8 cellular contexts compared by ENCODE assay signal in the genomic region with DNA sequence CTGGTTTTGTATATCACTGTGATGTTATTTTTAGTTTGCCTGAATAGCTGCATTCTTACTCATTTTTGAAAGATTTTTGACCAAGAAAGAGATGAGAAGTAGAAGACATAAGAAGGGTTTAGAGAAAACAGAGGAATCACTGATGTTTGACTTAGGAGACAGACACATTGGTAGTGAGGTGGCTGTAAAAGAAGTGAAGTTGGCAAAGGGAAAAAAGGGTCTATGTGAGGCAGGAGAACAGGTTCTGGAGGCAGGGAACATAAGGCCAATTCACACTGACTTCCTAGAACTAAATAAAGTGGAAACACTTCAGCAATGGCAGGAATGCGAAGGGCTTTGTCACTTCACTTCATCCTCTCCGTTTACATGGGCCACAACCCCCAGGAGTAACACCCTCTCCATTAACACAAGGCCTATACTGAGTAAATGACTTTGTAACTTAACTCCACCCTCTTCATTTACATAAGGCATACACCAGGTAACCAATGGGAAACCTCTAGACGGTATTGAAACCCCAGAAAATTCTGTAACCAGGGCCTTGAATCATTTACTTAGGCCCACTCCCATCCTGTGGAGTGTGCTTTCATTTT. TPM values are rescaled to one million over a fixed set of nuclear protein-coding genes. Genes with fewer than 3 reads are reported as not detected.
DNase-seq lines count a peak whose midpoint lies in the region; ATAC-seq and TF ChIP-seq lines count a peak whose summit lies in the region.

No MANE protein-coding gene starts in this region.

- peak overlapping the region; percentile 78 for H3K27ac ChIP-seq in HUES48 (ENCODE audit: low read depth, low read length)
- H3K27ac ChIP-seq in muscle layer of colon (ENCODE audit: low read depth, low read length) = peak overlapping the region; percentile 81
- no peak overlapping the region for H3K27ac ChIP-seq in right lobe of liver

- TF ChIP-seq CTCF in right lobe of liver (IDR thresholded peaks at IDR 0.05) = no peak

- H3K4me3 ChIP-seq in HUES48 (ENCODE audit: low read depth, low read length) (no peak overlapping the region), muscle layer of colon (ENCODE audit: low read depth in 1 of 2, low read length in 2 of 2) (no peak overlapping the region), right lobe of liver (no peak overlapping the region)

- H3K4me1 ChIP-seq in HUES48 (ENCODE audit: control insufficient read depth, insufficient read depth, low read length) (peaks cover 42% of the 10 kb centered on the region), muscle layer of colon (ENCODE audit: insufficient read depth, low read length) (peaks cover 64% of the 10 kb centered on the region), right lobe of liver (no peaks in the 10 kb centered on the region)

- ATAC-seq in GM18861 (IDR thresholded peaks at IDR 0.05; ENCODE audit: unreplicated experiment) (peak; percentile 48), GM21825 (IDR thresholded peaks at IDR 0.05; ENCODE audit: unreplicated experiment) (peak; percentile 77), right lobe of liver (no peak)

- H3K27me3 ChIP-seq in HUES48 (ENCODE audit: control insufficient read depth, insufficient read depth, low read length) (no peaks in the 10 kb centered on the region), muscle layer of colon (ENCODE audit: control insufficient read depth in 1 of 2, insufficient read depth in 2 of 2, low read length in 2 of 2) (no peaks in the 10 kb centered on the region), right lobe of liver (no peaks in the 10 kb centered on the region)

- intact Hi-C loops in posterior vena cava (cut with DNase I) = no loop called here
- intact Hi-C loops in right lobe of liver (cut with DNase I) = no loop called here

- no peak for DNase-seq in NCI-H2107 treated with DMSO at 0.1 percent for 48 hours (lab: John Stamatoyannopoulos, UW; ENCODE audit: unreplicated experiment)
- DNase-seq in posterior vena cava (ENCODE audit: low spot score) = no peak
- DNase-seq in stimulated activated CD4-positive, alpha-beta T cell treated with anti-CD3 and anti-CD28 coated beads, Interleukin-12 subunit alpha, Interleukin-12 subunit beta, amount 100 ng/mL, for 4 hours = no peak
- no peak for DNase-seq in right lobe of liver

- TF ChIP-seq POLR2A in right lobe of liver (IDR thresholded peaks at IDR 0.05) = no peak

- H3K9me3 ChIP-seq in HUES48 (ENCODE audit: control insufficient read depth, insufficient read depth, low read length) (0 out of 2 replicates have a peak, but pooled peaks cover 4% of the 10 kb centered on the region), muscle layer of colon (ENCODE audit: low read length) (no peaks in the 10 kb centered on the region), right lobe of liver (no peaks in the 10 kb centered on the region)

- H3K36me3 ChIP-seq in HUES48 (ENCODE audit: control insufficient read depth, insufficient read depth, low read length) (peaks cover 85% of the 10 kb centered on the region), muscle layer of colon (ENCODE audit: insufficient read depth, low read length) (peaks cover under 1% of the 10 kb centered on the region), right lobe of liver (peaks cover 0 to 2% (median 0%) of the 10 kb centered on the region in 4 donors)

- 82% methylated on average over 3 of the region's 3 CpGs for WGBS in right lobe of liver (ENCODE audit: insufficient coverage, low coverage, low lambda C conversion rate, missing lambda C conversion rate)

- peak overlapping the region; percentile 46 for H3K9ac ChIP-seq in HUES48 (ENCODE audit: low read depth, low read length)
- no peak overlapping the region for H3K9ac ChIP-seq in muscle layer of colon (ENCODE audit: low read length)

RNA-seq across cellular contexts. Expression of a gene that starts 36.6 kb away (rescaled TPM):
- total RNA-seq in posterior vena cava = 100 to 1,000 TPM in 1 of 2 donors, 10 to 100 TPM in 1; 80.1 to 105 TPM
- total RNA-seq in right lobe of liver = 10 to 100 TPM; 20.1 to 68.0 (median 42.8) TPM

Comparison
In these comparisons a context has a peak if more than half of its experiments do, and no peak if none do; other contexts are left out.
1. ATAC-seq: peak in GM18861 (single experiment) and GM21825 (single experiment); none in right lobe of liver (0 of 4).
2. H3K27ac ChIP-seq: peak in HUES48 (single experiment) and muscle layer of colon (single experiment); none in right lobe of liver (0 of 3).